In the genomic region with DNA sequence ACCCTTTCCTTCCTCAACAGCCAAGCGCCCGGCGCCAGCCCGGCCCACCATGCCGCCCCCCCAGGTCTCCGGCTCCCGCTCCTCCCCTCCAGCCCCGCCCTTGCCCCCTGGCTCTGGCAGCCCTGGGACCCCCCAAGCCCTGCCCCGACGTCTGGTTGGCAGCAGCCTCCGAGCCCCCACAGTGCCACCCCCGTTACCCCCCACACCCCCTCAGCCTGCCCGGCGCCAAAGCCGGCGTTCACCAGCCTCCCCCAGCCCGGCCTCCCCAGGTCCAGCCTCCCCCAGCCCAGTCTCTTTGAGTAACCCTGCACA, we compare ENCODE assay signal across 27 cellular contexts. TPM values are rescaled to one million over a fixed set of nuclear protein-coding genes. Genes with fewer than 3 reads are reported as not detected.
DNase-seq lines count a peak whose midpoint lies in the region; ATAC-seq, FAIRE-seq and TF ChIP-seq lines count a peak whose summit lies in the region.
"Had no signal": no experiment of that assay in that cellular context is flagged by ENCODE, and none has a peak within 500 bp of the region (broad histone marks: within the 10 kb centered on the region; RNA-seq: fewer than 3 reads in every experiment).

No MANE protein-coding gene starts in this region.

- no peak overlapping the region for H3K9ac ChIP-seq in duodenal mucosa (ENCODE audit: low read depth in 1 of 2, low read length in 2 of 2)
- no peak overlapping the region for H3K9ac ChIP-seq in neuronal stem cell (ENCODE audit: low read depth, low read length, poor library complexity)
- H3K9ac ChIP-seq: GM23248 had no signal

- peak overlapping the region; percentile 50 for H3K27ac ChIP-seq in left ventricle myocardium inferior (replicated peaks)
- peak overlapping the region; percentile 57 for H3K27ac ChIP-seq in duodenal mucosa (ENCODE audit: low read depth, low read length)
- H3K27ac ChIP-seq in small intestine (ENCODE audit: low read depth in 1 of 2, low read length in 1 of 2): peak overlapping the region; percentile 14 to 70
- peak overlapping the region; percentile 80 to 86 (median 83) for H3K27ac ChIP-seq in transverse colon
- H3K27ac ChIP-seq in neuronal stem cell (replicated peaks; ENCODE audit: low read length): no peak overlapping the region
- H3K27ac ChIP-seq in lower lobe of right lung: no peak overlapping the region
- no peak overlapping the region for H3K27ac ChIP-seq in SJCRH30
- H3K27ac ChIP-seq: A549, GM23248 had no signal

- H3K4me2 ChIP-seq in neuronal stem cell (ENCODE audit: insufficient read depth, low read length, poor library complexity, severe bottlenecking): no peak overlapping the region
- H3K4me2 ChIP-seq: A549; BLaER1 treated with 17β-estradiol and CSF1 and Interleukin-3, amounts not matched to agents 10 nM and 100 nM had no signal

- TF ChIP-seq EP300 in transverse colon (IDR thresholded peaks at IDR 0.05; ENCODE audit: low read depth): no peak

- no peak for TF ChIP-seq CTCF in left ventricle myocardium inferior (IDR thresholded peaks at IDR 0.05; ENCODE audit: borderline replicate concordance)
- no peak for TF ChIP-seq CTCF in transverse colon (IDR thresholded peaks at IDR 0.05)
- TF ChIP-seq CTCF in lower lobe of right lung (IDR thresholded peaks at IDR 0.05): no peak

- H3K4me3 ChIP-seq in left ventricle myocardium inferior (no peak overlapping the region), duodenal mucosa (ENCODE audit: low read depth in 1 of 2, low read length in 2 of 2) (no peak overlapping the region), small intestine (ENCODE audit: low read depth in 1 of 2, low read length in 2 of 2) (no peak overlapping the region), transverse colon (no peak overlapping the region), neuronal stem cell (ENCODE audit: low read length in 2 of 2) (no peak overlapping the region), lower lobe of right lung (no peak overlapping the region), SJCRH30 (no peak overlapping the region)
- H3K4me3 ChIP-seq: A549; BLaER1 treated with 17β-estradiol and CSF1 and Interleukin-3, amounts not matched to agents 10 nM and 100 nM; GM12878; GM23248 had no signal

- no peak overlapping the region for H2BK15ac ChIP-seq in neuronal stem cell (ENCODE audit: low read length)

- H3K79me1 ChIP-seq in neuronal stem cell (ENCODE audit: low read depth, low read length): peaks cover 7% of the 10 kb centered on the region

- in situ Hi-C loops in transverse colon (cut with MboI; ENCODE audit: low pct_ligation_motif_present in 1 of 4, low pct_unique_long_range_greater_than_20kb in 1 of 4, low sequenced_read_pairs in 3 of 4): no loop called here

- no peak overlapping the region for H2BK5ac ChIP-seq in neuronal stem cell (ENCODE audit: low read length)

- no peak overlapping the region for H2BK120ac ChIP-seq in neuronal stem cell (ENCODE audit: low read depth, low read length)

- H3K27me3 ChIP-seq in left ventricle myocardium inferior (ENCODE audit: low read depth): no peaks in the 10 kb centered on the region
- H3K27me3 ChIP-seq in duodenal mucosa (ENCODE audit: control insufficient read depth in 1 of 2, insufficient read depth in 2 of 2, low read length in 2 of 2): no peaks in the 10 kb centered on the region
- no peaks in the 10 kb centered on the region for H3K27me3 ChIP-seq in small intestine (ENCODE audit: control insufficient read depth in 2 of 2, insufficient read depth in 2 of 2, low read length in 2 of 2)
- H3K27me3 ChIP-seq in transverse colon: no peaks in the 10 kb centered on the region
- H3K27me3 ChIP-seq in neuronal stem cell (ENCODE audit: control insufficient read depth in 3 of 3, insufficient read depth in 3 of 3, low read depth in 1 of 3, low read length in 3 of 3): no peaks in the 10 kb centered on the region
- no peaks in the 10 kb centered on the region for H3K27me3 ChIP-seq in lower lobe of right lung (ENCODE audit: low read depth)
- H3K27me3 ChIP-seq in SJCRH30: no peaks in the 10 kb centered on the region
- H3K27me3 ChIP-seq: BE2C; BLaER1 treated with 17β-estradiol and CSF1 and Interleukin-3, amounts not matched to agents 10 nM and 100 nM had no signal

- H3K9me3 ChIP-seq in left ventricle myocardium inferior (replicated peaks) (no peaks in the 10 kb centered on the region), duodenal mucosa (ENCODE audit: control insufficient read depth in 1 of 2, low read length in 2 of 2) (no peaks in the 10 kb centered on the region), small intestine (ENCODE audit: control insufficient read depth, low read depth) (no peaks in the 10 kb centered on the region), transverse colon (no peaks in the 10 kb centered on the region), neuronal stem cell (replicated peaks in 1 of 2; ENCODE audit: control insufficient read depth in 2 of 2, insufficient read depth in 1 of 2, low read depth in 1 of 2, low read length in 2 of 2) (no peaks in the 10 kb centered on the region), lower lobe of right lung (no peaks in the 10 kb centered on the region), SJCRH30 (replicated peaks) (no peaks in the 10 kb centered on the region)
- H3K9me3 ChIP-seq: A549; BE2C; BLaER1 treated with 17β-estradiol and CSF1 and Interleukin-3, amounts not matched to agents 10 nM and 100 nM had no signal

- no peak for FAIRE-seq in small intestine (lab: Jason Lieb, UNC)
- FAIRE-seq: A549, D721Med, GM12878, GM19239, H1 had no signal

- no peak overlapping the region for H3K14ac ChIP-seq in neuronal stem cell (ENCODE audit: low read length)

- ATAC-seq in left cardiac atrium (no peak), lower lobe of right lung (no peak)
- ATAC-seq: A549, GM12878 had no signal

- intact Hi-C loops in left ventricle myocardium inferior (cut with micrococcal nuclease): no loop called here
- intact Hi-C loops in left cardiac atrium (cut with DNase I): no loop called here
- intact Hi-C loops in transverse colon (cut with DNase I; ENCODE audit: low total_unique reads): no loop called here
- intact Hi-C loops in lower lobe of right lung (cut with DNase I): no loop called here

- H4K91ac ChIP-seq in neuronal stem cell (ENCODE audit: low read depth, low read length, poor library complexity): no peak overlapping the region

- H3K18ac ChIP-seq in neuronal stem cell (ENCODE audit: low read length): no peak overlapping the region

- H2AK5ac ChIP-seq in neuronal stem cell (ENCODE audit: low read depth, low read length): no peak overlapping the region

- peaks cover 22% of the 10 kb centered on the region for H3K4me1 ChIP-seq in left ventricle myocardium inferior
- H3K4me1 ChIP-seq in duodenal mucosa (ENCODE audit: control insufficient read depth in 1 of 2, insufficient read depth in 2 of 2, low read length in 2 of 2): peaks cover 24 to 29% of the 10 kb centered on the region in 2 donors
- peaks cover 2 to 7% of the 10 kb centered on the region in 2 donors for H3K4me1 ChIP-seq in small intestine (ENCODE audit: control insufficient read depth in 2 of 2, insufficient read depth in 1 of 2, low read depth in 1 of 2, low read length in 1 of 2)
- peaks cover 9 to 38% (median 33%) of the 10 kb centered on the region in 4 donors for H3K4me1 ChIP-seq in transverse colon
- peaks cover 8 to 9% of the 10 kb centered on the region in 2 donors for H3K4me1 ChIP-seq in neuronal stem cell (ENCODE audit: control insufficient read depth in 2 of 2, insufficient read depth in 1 of 2, low read depth in 1 of 2, low read length in 2 of 2)
- H3K4me1 ChIP-seq in lower lobe of right lung: peaks cover 19% of the 10 kb centered on the region
- H3K4me1 ChIP-seq in SJCRH30: peaks cover 9% of the 10 kb centered on the region

- 72 to 79% (median 72%) methylated on average over 10 to 17 of the region's 17 CpGs for WGBS in small intestine, 3 donors
- 60% methylated on average over 4 of the region's 17 CpGs; no CpG with 5 or more reads in 1 of the 2 donors for WGBS in transverse colon (ENCODE audit: low coverage in 1 of 2), 2 donors
- WGBS in neuronal stem cell (ENCODE audit: extremely low coverage in 2 of 2, insufficient read length in 2 of 2, insufficient replicate concordance in 1 of 2), 2 donors: no CpG with 5 or more reads among the region's 17 CpGs

- no peak for TF ChIP-seq POLR2A in transverse colon (IDR thresholded peaks at IDR 0.05)

- no peaks in the 10 kb centered on the region for H3K36me3 ChIP-seq in left ventricle myocardium inferior
- H3K36me3 ChIP-seq in duodenal mucosa (ENCODE audit: control insufficient read depth in 1 of 2, insufficient read depth in 2 of 2, low read length in 2 of 2): peaks cover 12 to 32% of the 10 kb centered on the region in 2 donors
- H3K36me3 ChIP-seq in small intestine (ENCODE audit: control insufficient read depth in 2 of 2, insufficient read depth in 2 of 2, low read length in 2 of 2): peaks cover 0 to 9% of the 10 kb centered on the region in 2 donors
- H3K36me3 ChIP-seq in transverse colon: peaks cover 0 to 29% (median 8%) of the 10 kb centered on the region in 4 donors
- H3K36me3 ChIP-seq in neuronal stem cell (replicated peaks in 1 of 2; ENCODE audit: control insufficient read depth in 2 of 2, insufficient read depth in 2 of 2, low read length in 2 of 2): peaks cover 5 to 32% of the 10 kb centered on the region in 2 donors
- peaks cover 37% of the 10 kb centered on the region for H3K36me3 ChIP-seq in lower lobe of right lung
- H3K36me3 ChIP-seq in SJCRH30: no peaks in the 10 kb centered on the region; the same call in 1 of the 2 replicates
- H3K36me3 ChIP-seq: BE2C had no signal

- DNase-seq in left ventricle myocardium inferior: no peak
- DNase-seq in left cardiac atrium: no peak
- DNase-seq in small intestine: no peak
- no peak for DNase-seq in transverse colon
- no peak for DNase-seq in neuronal stem cell (ENCODE audit: low spot score)
- no peak for DNase-seq in lower lobe of right lung
- no peak for DNase-seq in SJCRH30
- DNase-seq: 8988T; ACHN; AML-193; BE2C; CD4-positive, alpha-beta T cell; CD8-positive, alpha-beta memory T cell; DMS 273 treated with DMSO at 0.1 percent for 48 hours; DMS79; EL; GDM1; GM23248; H7; HCEC 1CT had no signal

- H2BK12ac ChIP-seq in neuronal stem cell (ENCODE audit: low read length): no peak overlapping the region

- no peak overlapping the region for H3K4ac ChIP-seq in neuronal stem cell (ENCODE audit: low read length)

- H3K23ac ChIP-seq in neuronal stem cell (ENCODE audit: low read depth, low read length, poor library complexity): no peak overlapping the region

- no peak overlapping the region for H4K8ac ChIP-seq in neuronal stem cell (ENCODE audit: low read depth, low read length)

- no peak overlapping the region for H2AFZ ChIP-seq in neuronal stem cell (ENCODE audit: low read length)
- H2AFZ ChIP-seq: GM23248 had no signal

RNA-seq across cellular contexts. Expression of a gene that starts 3.3 kb away (rescaled TPM):
- total RNA-seq in left ventricle myocardium inferior: 23.9 TPM
- 10 to 100 TPM; 17.3 to 17.5 TPM for total RNA-seq in left cardiac atrium
- polyA plus RNA-seq in small intestine: 10 to 100 TPM; 27.7 to 98.6 (median 87.0) TPM
- total RNA-seq in transverse colon: 100 to 1,000 TPM in 1 of 4 donors, 10 to 100 TPM in 3; 28.9 to 126 (median 50.7) TPM
- 46.4 TPM for polyA plus RNA-seq in neuronal stem cell (2013, experiment 1 of 2)
- polyA plus RNA-seq in neuronal stem cell (2013, experiment 2 of 2): 44.0 TPM
- total RNA-seq in lower lobe of right lung: 3.9 TPM
- total RNA-seq in SJCRH30 (2014; rRNA removed; shearing (Covaris generic)): 43.3 and 48.3 TPM in 2 replicates

RNA-seq across cellular contexts. Expression of a gene that starts 15.7 kb away (rescaled TPM):
- total RNA-seq in left ventricle myocardium inferior (2.5 TPM), left cardiac atrium (1 to 10 TPM; 4.9 to 5.1 TPM), transverse colon (100 to 1,000 TPM in 2 of 4 donors, 10 to 100 TPM in 2; 53.1 to 158 (median 84.7) TPM), lower lobe of right lung (34.8 TPM)
- 10 to 100 TPM; 20.8 to 29.1 (median 27.9) TPM for polyA plus RNA-seq in small intestine
- 14.6 TPM for polyA plus RNA-seq in neuronal stem cell (2013, experiment 1 of 2)
- polyA plus RNA-seq in neuronal stem cell (2013, experiment 2 of 2): 14.3 TPM
- 6.1 and 6.3 TPM in 2 replicates for total RNA-seq in SJCRH30 (2014; rRNA removed; shearing (Covaris generic))

RNA-seq across cellular contexts. Expression of a gene that starts 20.2 kb away (rescaled TPM):
- total RNA-seq in left ventricle myocardium inferior (843 TPM), left cardiac atrium (100 to 1,000 TPM; 599 to 917 TPM), transverse colon (100 to 1,000 TPM; 196 to 558 (median 224) TPM), lower lobe of right lung (425 TPM)
- 100 to 1,000 TPM in 2 of 3 donors, 10 to 100 TPM in 1; 36.9 to 396 (median 232) TPM for polyA plus RNA-seq in small intestine
- polyA plus RNA-seq in neuronal stem cell (2013, experiment 1 of 2): 41.9 TPM
- 44.2 TPM for polyA plus RNA-seq in neuronal stem cell (2013, experiment 2 of 2)
- total RNA-seq in SJCRH30 (2014; rRNA removed; shearing (Covaris generic)): 671 and 890 TPM in 2 replicates

RNA-seq across cellular contexts. Expression of a gene that starts 30.9 kb away (rescaled TPM):
- total RNA-seq in left ventricle myocardium inferior (12.8 TPM), left cardiac atrium (10 to 100 TPM; 13.7 TPM), transverse colon (100 to 1,000 TPM in 1 of 4 donors, 10 to 100 TPM in 3; 44.1 to 143 (median 57.2) TPM), lower lobe of right lung (23.0 TPM)
- 10 to 100 TPM; 22.6 to 28.9 (median 24.0) TPM for polyA plus RNA-seq in small intestine
- 22.6 TPM for polyA plus RNA-seq in neuronal stem cell (2013, experiment 1 of 2)
- polyA plus RNA-seq in neuronal stem cell (2013, experiment 2 of 2): 19.5 TPM
- 26.2 and 28.3 TPM in 2 replicates for total RNA-seq in SJCRH30 (2014; rRNA removed; shearing (Covaris generic))

RNA-seq across cellular contexts. Expression of a gene that starts 41.6 kb away (rescaled TPM):
- total RNA-seq in left ventricle myocardium inferior: 86.5 TPM
- 100 to 1,000 TPM in 1 of 2 donors, 10 to 100 TPM in 1; 83.5 to 118 TPM for total RNA-seq in left cardiac atrium
- polyA plus RNA-seq in small intestine: 10 to 100 TPM; 20.4 to 46.8 (median 27.6) TPM
- 100 to 1,000 TPM; 121 to 265 (median 129) TPM for total RNA-seq in transverse colon
- 17.8 TPM for polyA plus RNA-seq in neuronal stem cell (2013, experiment 1 of 2)
- 17.3 TPM for polyA plus RNA-seq in neuronal stem cell (2013, experiment 2 of 2)
- 78.8 TPM for total RNA-seq in lower lobe of right lung
- 16.8 and 17.0 TPM in 2 replicates for total RNA-seq in SJCRH30 (2014; rRNA removed; shearing (Covaris generic))

Comparison
In these comparisons a context has a peak if more than half of its experiments do, and no peak if none do; other contexts are left out.
1. H3K27ac ChIP-seq: peak in left ventricle myocardium inferior (single experiment), duodenal mucosa (single experiment), small intestine (2 of 2) and transverse colon (4 of 4); none in neuronal stem cell (single experiment), lower lobe of right lung (single experiment) and SJCRH30 (single experiment).